In genomic region chr17:14854691-14855090, GRCh38 we compare ENCODE assay signal across 1 cellular context.
TF ChIP-seq lines count a peak whose summit lies in the region.

No MANE protein-coding gene starts in this region.

TF ChIP-seq in SK-N-SH treated with all-trans-retinoic acid at 6 μM for 48 hours, 23 proteins besides CTCF, POLR2A, EP300 and RAD21 (continued from another document):
- TF ChIP-seq TCF4 (CRISPR knock-in tag; IDR thresholded peaks at IDR 0.05; ENCODE audit: borderline replicate concordance), result no peak
- TF ChIP-seq ESRRG (CRISPR knock-in tag; IDR thresholded peaks at IDR 0.05), result no peak
